Comparison of ENCODE assay signal across 8 cellular contexts in genomic region chr11:1570896-1571759, GRCh38. TPM values are rescaled to one million over a fixed set of nuclear protein-coding genes. Genes with fewer than 3 reads are reported as not detected.
DNase-seq lines count a peak whose midpoint lies in the region; ATAC-seq and TF ChIP-seq lines count a peak whose summit lies in the region.

No MANE protein-coding gene starts in this region.

- H3K27me3 Mint-ChIP-seq in central memory CD8-positive, alpha-beta T cell: no peaks in the 10 kb centered on the region

- peak overlapping the region; percentile 61 for H3K4me3 Mint-ChIP-seq in central memory CD8-positive, alpha-beta T cell

- H3K4me3 ChIP-seq in HUES6 (ENCODE audit: low read depth, low read length): peak overlapping the region; percentile 61
- H3K4me3 ChIP-seq in mucosa of descending colon: peak overlapping the region; percentile 18

- ATAC-seq in central memory CD8-positive, alpha-beta T cell (replicated peaks; ENCODE audit: extremely low read depth, poor library complexity, severe bottlenecking): no peak
- ATAC-seq in mucosa of descending colon: no peak
- ATAC-seq in GM21717 (IDR thresholded peaks at IDR 0.05; ENCODE audit: unreplicated experiment): no peak
- no peak for ATAC-seq in GM18870 (IDR thresholded peaks at IDR 0.05; ENCODE audit: unreplicated experiment)

- H3K4me1 ChIP-seq in HUES6 (ENCODE audit: control insufficient read depth, insufficient read depth, low read length): peaks cover 31% of the 10 kb centered on the region
- H3K4me1 ChIP-seq in mucosa of descending colon (ENCODE audit: low read depth): peaks cover 42% of the 10 kb centered on the region

- H3K4me1 Mint-ChIP-seq in central memory CD8-positive, alpha-beta T cell: peaks cover 41% of the 10 kb centered on the region

- H3K9me3 ChIP-seq in HUES6 (ENCODE audit: control insufficient read depth, insufficient read depth, low read depth, low read length): no peaks in the 10 kb centered on the region
- no peaks in the 10 kb centered on the region for H3K9me3 ChIP-seq in mucosa of descending colon

- H3K36me3 Mint-ChIP-seq in central memory CD8-positive, alpha-beta T cell (ENCODE audit: insufficient read depth): peaks cover 46% of the 10 kb centered on the region

- DNase-seq in central memory CD8-positive, alpha-beta T cell (ENCODE audit: low spot score in 2 of 2): no peak
- DNase-seq in mucosa of descending colon (peak; percentile 51 to 69 (median 68)), HCEC 1CT (no peak), NK-92 (lab: John Stamatoyannopoulos, UW; ENCODE audit: unreplicated experiment) (no peak)

- no peaks in the 10 kb centered on the region for H3K9me3 Mint-ChIP-seq in central memory CD8-positive, alpha-beta T cell

- peak overlapping the region; percentile 92 for H3K27ac Mint-ChIP-seq in central memory CD8-positive, alpha-beta T cell (ENCODE audit: low read depth)

- H3K36me3 ChIP-seq in HUES6 (ENCODE audit: control insufficient read depth, insufficient read depth, low read length) (no peaks in the 10 kb centered on the region), mucosa of descending colon (ENCODE audit: low read depth) (no peaks in the 10 kb centered on the region)

- TF ChIP-seq CTCF in 22Rv1 (IDR thresholded peaks at IDR 0.05) (no peak), mucosa of descending colon (IDR thresholded peaks at IDR 0.05) (no peak)

- H3K9ac ChIP-seq in HUES6 (ENCODE audit: low read length): peak overlapping the region; percentile 36

- intact Hi-C loops in mucosa of descending colon (cut with DNase I, micrococcal nuclease): no loop called here

- H3K27ac ChIP-seq in 22Rv1 (peak overlapping the region; percentile 94), HUES6 (ENCODE audit: low read depth, low read length) (no peak overlapping the region; the same call in 1 of the 2 replicates)

- peaks cover 68% of the 10 kb centered on the region for H3K27me3 ChIP-seq in HUES6 (ENCODE audit: control insufficient read depth, insufficient read depth, low read length)

RNA-seq across cellular contexts. Expression of gene DUSP8, which starts 0.9 kb away (rescaled TPM):
- total RNA-seq in mucosa of descending colon: 10 to 100 TPM; 28.2 to 31.7 (median 28.5) TPM

RNA-seq across cellular contexts. Expression of gene KRTAP5-1, which starts 14.0 kb away (rescaled TPM):
- not detected for total RNA-seq in mucosa of descending colon

RNA-seq across cellular contexts. Expression of gene KRTAP5-2, which starts 27.0 kb away (rescaled TPM):
- not detected for total RNA-seq in mucosa of descending colon

RNA-seq across cellular contexts. Expression of gene KRTAP5-3, which starts 37.1 kb away (rescaled TPM):
- total RNA-seq in mucosa of descending colon: not detected

RNA-seq across cellular contexts. Expression of gene KRTAP5-4, which starts 50.8 kb away (rescaled TPM):
- total RNA-seq in mucosa of descending colon: not detected

Comparison
In these comparisons a context has a peak if more than half of its experiments do, and no peak if none do; other contexts are left out.
1. DNase-seq: peak in mucosa of descending colon (3 of 3); none in central memory CD8-positive, alpha-beta T cell (0 of 2), HCEC 1CT (single experiment) and NK-92 (single experiment).